Comparison of ENCODE assay signal across 9 cellular contexts in genomic region chr20:44448753-44449546, GRCh38. TPM values are rescaled to one million over a fixed set of nuclear protein-coding genes. Genes with fewer than 3 reads are reported as not detected.
DNase-seq lines count a peak whose midpoint lies in the region; ATAC-seq and TF ChIP-seq lines count a peak whose summit lies in the region.
"Had no signal": no experiment of that assay in that cellular context is flagged by ENCODE, and none has a peak within 500 bp of the region (broad histone marks: within the 10 kb centered on the region; RNA-seq: fewer than 3 reads in every experiment).

No MANE protein-coding gene starts in this region.

- no peaks in the 10 kb centered on the region for H3K9me3 ChIP-seq in HEK293 (ENCODE audit: control insufficient read depth, insufficient read depth, low read depth, low read length)

- no peaks in the 10 kb centered on the region for H3K4me1 ChIP-seq in HEK293 (ENCODE audit: control insufficient read depth, insufficient read depth, low read length)

- no peak overlapping the region for H3K27ac ChIP-seq in HEK293 (ENCODE audit: extremely low read depth, low read depth, low read length)

- H3K4me1 Mint-ChIP-seq in activated naive CD8-positive, alpha-beta T cell treated with anti-CD3 and anti-CD28 coated beads for 36 hours: no peaks in the 10 kb centered on the region

- H3K4me3 ChIP-seq in HEK293 (ENCODE audit: low read depth, low read length): no peak overlapping the region

- no peak overlapping the region for H3K4me3 Mint-ChIP-seq in activated naive CD8-positive, alpha-beta T cell treated with anti-CD3 and anti-CD28 coated beads for 36 hours

- no peak overlapping the region for H3K27ac Mint-ChIP-seq in activated naive CD8-positive, alpha-beta T cell treated with anti-CD3 and anti-CD28 coated beads for 36 hours

- POLR2A ChIA-PET in HEK293 (lab: Yijun Ruan, JAX): interaction anchor here (1.3 kb wide), 1 partner anchor 26 kb away, joined by 3 read pairs; the partner anchor contains the start of gene TTPAL

- TF ChIP-seq CTCF in HEK293 (tag by site-specific recombination; IDR thresholded peaks at IDR 0.05): 0 out of 2 replicates have a peak, but pooled peaks have one; percentile 31

- CTCF ChIA-PET in HEK293 (lab: Yijun Ruan, JAX): interaction anchor here (0.6 to 2.4 kb wide), 6 partner anchors 11 to 169 kb away, joined by 3 to 11 read pairs (median 4); no protein-coding TSS in a partner anchor

- no peaks in the 10 kb centered on the region for H3K36me3 ChIP-seq in HEK293 (ENCODE audit: control insufficient read depth in 2 of 2, insufficient read depth in 1 of 2, low read length in 2 of 2)

- no peaks in the 10 kb centered on the region for H3K27me3 Mint-ChIP-seq in activated naive CD8-positive, alpha-beta T cell treated with anti-CD3 and anti-CD28 coated beads for 36 hours

- no peaks in the 10 kb centered on the region for H3K9me3 Mint-ChIP-seq in activated naive CD8-positive, alpha-beta T cell treated with anti-CD3 and anti-CD28 coated beads for 36 hours

- ATAC-seq in GM19023 (IDR thresholded peaks at IDR 0.05; ENCODE audit: unreplicated experiment): no peak
- ATAC-seq in HG03108 (IDR thresholded peaks at IDR 0.05; ENCODE audit: unreplicated experiment): no peak
- ATAC-seq: left ventricle myocardium superior had no signal

- DNase-seq in NCI-H1694 treated with DMSO at 0.1 percent for 48 hours (lab: John Stamatoyannopoulos, UW) (peak; percentile 2), NCI-H1694 (lab: John Stamatoyannopoulos, UW) (no peak), lung microvascular endothelial cell (ENCODE audit: low read depth in 2 of 2) (peak; percentile 4 to 17)
- DNase-seq in activated naive CD8-positive, alpha-beta T cell treated with anti-CD3 and anti-CD28 coated beads for 36 hours: peak; percentile 10
- DNase-seq in activated T-cell treated with anti-CD3 and anti-CD28 coated beads, Interleukin-2, amount 50 U/mL, for 1 hour: no peak
- DNase-seq: left ventricle myocardium superior had no signal

- H3K36me3 Mint-ChIP-seq in activated naive CD8-positive, alpha-beta T cell treated with anti-CD3 and anti-CD28 coated beads for 36 hours: no peaks in the 10 kb centered on the region

TF ChIP-seq in HEK293, 187 proteins besides CTCF, POLR2A, EP300 and RAD21:
- TF ChIP-seq PRDM2 (tag by site-specific recombination; IDR thresholded peaks at IDR 0.05; ENCODE audit: borderline replicate concordance): no peak
- TF ChIP-seq ZNF785 (tag by site-specific recombination; IDR thresholded peaks at IDR 0.05): no peak
- TF ChIP-seq BCL11A (tag by site-specific recombination; IDR thresholded peaks at IDR 0.05; ENCODE audit: low read depth): no peak
- peak; percentile 29; the same call in 1 of the 2 replicates for TF ChIP-seq EGR2 (tag by site-specific recombination; IDR thresholded peaks at IDR 0.05; ENCODE audit: low read depth)
- no peak for TF ChIP-seq ZBTB1 (tag by site-specific recombination; IDR thresholded peaks at IDR 0.05)
- no peak for TF ChIP-seq ZNF266 (tag by site-specific recombination; IDR thresholded peaks at IDR 0.05; ENCODE audit: low read depth)
- TF ChIP-seq ZFHX2 (tag by site-specific recombination; conservative IDR thresholded peaks at IDR 0.05): 0 out of 2 replicates have a peak, but pooled peaks have one; percentile 29
- no peak for TF ChIP-seq OSR2 (tag by site-specific recombination; IDR thresholded peaks at IDR 0.05)
- TF ChIP-seq OVOL3 (tag by site-specific recombination; IDR thresholded peaks at IDR 0.05): no peak
- TF ChIP-seq GLI4 (tag by site-specific recombination; IDR thresholded peaks at IDR 0.05): no peak
- no peak for TF ChIP-seq ZNF423 (tag by site-specific recombination; IDR thresholded peaks at IDR 0.05)
- no peak for TF ChIP-seq ZBTB20 (tag by site-specific recombination; IDR thresholded peaks at IDR 0.05)

RNA-seq across cellular contexts. Expression of gene TTPAL, which starts 26.7 kb away (rescaled TPM):
- 10 to 100 TPM; 30.1 to 31.4 TPM for total RNA-seq in activated naive CD8-positive, alpha-beta T cell treated with anti-CD3 and anti-CD28 coated beads for 36 hours
- total RNA-seq in lung microvascular endothelial cell: 2.6 and 2.8 TPM in 2 replicates

Comparison
In these comparisons a context has a peak if more than half of its experiments do, and no peak if none do; other contexts are left out.
1. DNase-seq: peak in NCI-H1694 treated with DMSO at 0.1 percent for 48 hours (single experiment), activated naive CD8-positive, alpha-beta T cell treated with anti-CD3 and anti-CD28 coated beads for 36 hours (single experiment) and lung microvascular endothelial cell (2 of 2); none in NCI-H1694 (single experiment) and activated T-cell treated with anti-CD3 and anti-CD28 coated beads, Interleukin-2, amount 50 U/mL, for 1 hour (single experiment).